ENCODE assay signal across 8 cellular contexts in the genomic region with DNA sequence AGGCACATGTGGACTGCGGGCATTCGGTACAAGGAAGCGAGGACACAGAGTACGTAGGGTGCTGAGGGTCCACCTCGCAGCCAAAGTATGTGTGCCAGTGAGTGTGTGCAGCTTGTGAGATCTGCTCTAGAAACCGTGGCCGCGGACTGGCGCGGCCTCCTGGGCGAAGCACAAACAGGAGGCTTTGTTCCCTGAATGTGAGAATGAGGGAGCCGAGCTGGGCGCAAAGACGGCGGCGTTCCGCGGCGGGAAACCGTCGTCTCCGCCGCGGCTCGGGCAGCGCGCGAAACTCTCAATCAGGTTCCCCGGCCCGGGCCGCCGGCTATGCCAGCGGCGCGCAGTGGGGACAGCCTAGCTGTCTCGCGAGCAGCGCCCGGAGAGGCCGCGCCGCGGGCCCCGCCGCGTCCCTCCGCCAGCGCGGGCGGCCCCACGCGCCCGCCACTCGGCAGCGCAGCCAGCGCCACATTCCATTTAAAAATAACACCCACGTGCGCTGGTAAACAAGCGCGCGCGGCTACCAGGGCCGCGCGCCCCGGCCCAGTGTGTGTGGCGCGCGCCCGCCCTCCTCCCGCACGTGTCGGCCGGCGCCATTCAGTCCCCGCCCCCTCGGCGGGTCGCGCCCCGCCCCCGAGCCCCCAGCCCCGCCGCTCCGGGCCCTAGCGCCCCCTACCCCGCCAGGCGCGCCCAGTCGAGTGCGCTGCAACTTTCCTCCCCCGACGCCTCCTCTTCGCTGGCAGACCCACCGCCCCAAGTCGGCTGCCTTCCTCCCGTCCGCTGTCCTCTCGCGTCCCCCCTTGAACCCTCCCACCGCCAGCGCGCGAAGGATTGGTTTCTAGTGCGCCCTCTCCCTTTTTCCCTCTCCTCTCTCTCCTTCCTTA. TPM values are rescaled to one million over a fixed set of nuclear protein-coding genes. Genes with fewer than 3 reads are reported as not detected.
DNase-seq lines count a peak whose midpoint lies in the region; ATAC-seq lines count a peak whose summit lies in the region.

No MANE protein-coding gene starts in this region.

- H3K4me1 ChIP-seq in BLaER1 treated with 17β-estradiol and CSF1 and Interleukin-3, amounts not matched to agents 10 nM and 100 nM = peaks cover 17 to 30% (median 23%) of the 10 kb centered on the region in 10 experiments
- H3K4me1 ChIP-seq in mesenchymal stem cell (ENCODE audit: control insufficient read depth, insufficient read depth, low read depth, low read length) = peaks cover 9% of the 10 kb centered on the region

- H3K9me3 Mint-ChIP-seq in effector memory CD8-positive, alpha-beta T cell = no peaks in the 10 kb centered on the region

- peak overlapping the region; percentile 79 for H4K91ac ChIP-seq in mesenchymal stem cell (ENCODE audit: low read length)

- DNase-seq in NCI-H82 treated with DMSO at 0.1 percent for 48 hours (lab: John Stamatoyannopoulos, UW; ENCODE audit: unreplicated experiment) = peak; percentile 80
- DNase-seq in activated CD8-positive, alpha-beta memory T cell treated with anti-CD3 and anti-CD28 coated beads for 48 hours (ENCODE audit: low read depth in 2 of 3, low spot score in 2 of 3) = peak; percentile 32 to 45 (median 33)
- peak; percentile 20 to 73 (median 69) for DNase-seq in effector memory CD8-positive, alpha-beta T cell
- peak; percentile 80 for DNase-seq in mesenchymal stem cell
- peak; percentile 71 for DNase-seq in stimulated activated CD8-positive, alpha-beta memory T cell treated with anti-CD3 and anti-CD28 coated beads, Interleukin-12 subunit alpha, Interleukin-12 subunit beta, amount 100 ng/mL, for 4 hours (ENCODE audit: low read depth)
- no peak for DNase-seq in foreskin melanocyte

- peak overlapping the region; percentile 87 to 90 for H3K4me3 Mint-ChIP-seq in effector memory CD8-positive, alpha-beta T cell

- no peak overlapping the region for H3K23ac ChIP-seq in mesenchymal stem cell (ENCODE audit: low read length in 2 of 2)

- no peaks in the 10 kb centered on the region for H3K27me3 Mint-ChIP-seq in effector memory CD8-positive, alpha-beta T cell

- H2BK5ac ChIP-seq in mesenchymal stem cell (ENCODE audit: low read depth, low read length, poor library complexity, severe bottlenecking) = peak overlapping the region; percentile 58

- H3K27ac ChIP-seq in BLaER1 treated with 17β-estradiol and CSF1 and Interleukin-3, amounts not matched to agents 10 nM and 100 nM = peak overlapping the region; percentile 89 to 99 (median 93)
- peak overlapping the region; percentile 94 for H3K27ac ChIP-seq in mesenchymal stem cell (ENCODE audit: low read length, poor library complexity, severe bottlenecking)

- H2BK15ac ChIP-seq in mesenchymal stem cell (ENCODE audit: low read depth, poor library complexity, severe bottlenecking) = peak overlapping the region; percentile 73

- WGBS in mesenchymal stem cell = under 1% methylated on average over 90 of the region's 105 CpGs

- peak overlapping the region; percentile 83 for H4K8ac ChIP-seq in mesenchymal stem cell (ENCODE audit: low read length)

- H3K4me2 ChIP-seq in BLaER1 treated with 17β-estradiol and CSF1 and Interleukin-3, amounts not matched to agents 10 nM and 100 nM = peak overlapping the region; percentile 80 to 99 (median 92)
- peak overlapping the region; percentile 82 for H3K4me2 ChIP-seq in mesenchymal stem cell (ENCODE audit: low read length, poor library complexity, severe bottlenecking)

- peaks cover 10 to 11% of the 10 kb centered on the region in 2 donors for H3K4me1 Mint-ChIP-seq in effector memory CD8-positive, alpha-beta T cell (ENCODE audit: low read depth in 2 of 2)

- peaks cover 0 to 19% (median 6%) of the 10 kb centered on the region in 11 experiments; a peak in 8 of 22 replicates for H3K27me3 ChIP-seq in BLaER1 treated with 17β-estradiol and CSF1 and Interleukin-3, amounts not matched to agents 10 nM and 100 nM
- H3K27me3 ChIP-seq in mesenchymal stem cell (ENCODE audit: control insufficient read depth in 1 of 2, insufficient read depth in 1 of 2, low read length in 2 of 2) = no peaks in the 10 kb centered on the region

- H3K36me3 ChIP-seq in BLaER1 treated with 17β-estradiol and CSF1 and Interleukin-3, amounts not matched to agents 10 nM and 100 nM = peaks cover 0 to 12% (median 10%) of the 10 kb centered on the region in 11 experiments; a peak in 12 of 22 replicates
- H3K36me3 ChIP-seq in mesenchymal stem cell (ENCODE audit: control insufficient read depth in 1 of 2, insufficient read depth in 2 of 2, low read depth in 1 of 2, low read length in 2 of 2) = no peaks in the 10 kb centered on the region

- H4K20me1 ChIP-seq in BLaER1 treated with 17β-estradiol and CSF1 and Interleukin-3, amounts not matched to agents 10 nM and 100 nM = peaks cover 11 to 23% (median 14%) of the 10 kb centered on the region in 11 experiments; a peak in 17 of 22 replicates

- H2AK5ac ChIP-seq in mesenchymal stem cell (ENCODE audit: low read length, severe bottlenecking) = no peak overlapping the region

- peak overlapping the region; percentile 97 to 98 for H3K27ac Mint-ChIP-seq in effector memory CD8-positive, alpha-beta T cell

- H3K4ac ChIP-seq in mesenchymal stem cell (ENCODE audit: low read depth in 1 of 2, low read length in 2 of 2) = peak overlapping the region in 1 of 2 experiments; percentile 47

- H3K9ac ChIP-seq in BLaER1 treated with 17β-estradiol and CSF1 and Interleukin-3, amounts not matched to agents 10 nM and 100 nM = peak overlapping the region; percentile 88 to 100 (median 94)
- H3K9ac ChIP-seq in mesenchymal stem cell (ENCODE audit: low read length) = peak overlapping the region; percentile 91

- peak overlapping the region; percentile 41 to 96 for H2BK12ac ChIP-seq in mesenchymal stem cell (ENCODE audit: low read length in 2 of 2)

- H2AFZ ChIP-seq in mesenchymal stem cell (ENCODE audit: low read depth, low read length) = peak overlapping the region; percentile 97

- peak overlapping the region; percentile 54 for H2BK120ac ChIP-seq in mesenchymal stem cell (ENCODE audit: low read depth, low read length)

- H3K18ac ChIP-seq in mesenchymal stem cell (ENCODE audit: low read depth in 1 of 2, low read length in 2 of 2) = peak overlapping the region; percentile 95 to 97

- peaks cover 2% of the 10 kb centered on the region for H3K79me1 ChIP-seq in mesenchymal stem cell (replicated peaks; ENCODE audit: low read length, poor library complexity, severe bottlenecking)

- peak overlapping the region in 1 of 2 experiments; percentile 90 for H3K14ac ChIP-seq in mesenchymal stem cell (ENCODE audit: low read length in 2 of 2)

- peak; percentile 27 for ATAC-seq in HG02678 (IDR thresholded peaks at IDR 0.05; ENCODE audit: unreplicated experiment)
- peak; percentile 41 for ATAC-seq in effector memory CD8-positive, alpha-beta T cell (replicated peaks)

- no peaks in the 10 kb centered on the region for H3K9me3 ChIP-seq in BLaER1 treated with 17β-estradiol and CSF1 and Interleukin-3, amounts not matched to agents 10 nM and 100 nM (replicated peaks in 1 of 11)
- no peaks in the 10 kb centered on the region for H3K9me3 ChIP-seq in mesenchymal stem cell (ENCODE audit: control insufficient read depth, low read length)

- peak overlapping the region; percentile 60 to 95 (median 91) for H3K4me3 ChIP-seq in BLaER1 treated with 17β-estradiol and CSF1 and Interleukin-3, amounts not matched to agents 10 nM and 100 nM
- H3K4me3 ChIP-seq in mesenchymal stem cell (ENCODE audit: insufficient read depth in 1 of 2, low read depth in 1 of 2, low read length in 2 of 2) = peak overlapping the region; percentile 82 to 83

- H3K36me3 Mint-ChIP-seq in effector memory CD8-positive, alpha-beta T cell (ENCODE audit: insufficient read depth) = peaks cover 45% of the 10 kb centered on the region

RNA-seq across cellular contexts. Expression of a gene that starts 3.0 kb away (rescaled TPM):
- polyA plus RNA-seq in mesenchymal stem cell (2013, experiment 1 of 2) = 19.2 TPM
- polyA plus RNA-seq in mesenchymal stem cell (2013, experiment 2 of 2) = 18.8 TPM
